ENCODE assay signal across 1 cellular context in genomic region chr16:90077757-90078593, GRCh38.
A peak's percentile ranks its signal among the peaks of the same experiment; 100 is the strongest.
TF ChIP-seq lines count a peak whose summit lies in the region.

No MANE protein-coding gene starts in this region.

TF ChIP-seq in K562, 482 proteins besides CTCF, POLR2A, EP300 and RAD21 (continued from another document and continues in another):
- TF ChIP-seq HINFP (tag; conservative IDR thresholded peaks at IDR 0.05; ENCODE audit: low read depth) (no peak), VEZF1 (CRISPR knock-in tag; IDR thresholded peaks at IDR 0.05) (no peak), SLC30A9 (CRISPR knock-in tag; IDR thresholded peaks at IDR 0.05) (no peak), NR4A1 (CRISPR knock-in tag; IDR thresholded peaks at IDR 0.05) (no peak), NR4A1 (tag; IDR thresholded peaks at IDR 0.05) (0 out of 2 replicates have a peak, but pooled peaks have one; percentile 27), STAT5A (IDR thresholded peaks at IDR 0.05; ENCODE audit: borderline replicate concordance, low read length) (no peak), HES1 (IDR thresholded peaks at IDR 0.05; ENCODE audit: low read depth) (no peak), ZNF589 (CRISPR knock-in tag; IDR thresholded peaks at IDR 0.05; ENCODE audit: low read depth) (no peak), ZNF282 (CRISPR knock-in tag; IDR thresholded peaks at IDR 0.05) (no peak), NFATC3 (IDR thresholded peaks at IDR 0.05) (no peak), NFRKB (IDR thresholded peaks at IDR 0.05; ENCODE audit: low read depth) (no peak), ARID4B (CRISPR knock-in tag; IDR thresholded peaks at IDR 0.05) (0 out of 2 replicates have a peak, but pooled peaks have one; percentile 47), MAX (CRISPR knock-in tag; IDR thresholded peaks at IDR 0.05) (0 out of 2 replicates have a peak, but pooled peaks have one; percentile 23), PHF8 (IDR thresholded peaks at IDR 0.05; ENCODE audit: borderline replicate concordance, low read length) (no peak), KDM5B (IDR thresholded peaks at IDR 0.05; ENCODE audit: insufficient replicate concordance, low read depth, low read length) (no peak), HDAC1 (IDR thresholded peaks at IDR 0.05) (no peak), CBX8 (IDR thresholded peaks at IDR 0.05; ENCODE audit: borderline replicate concordance, extremely low read depth, low read depth, low read length, poor library complexity, severe bottlenecking) (no peak), CHD7 (IDR thresholded peaks at IDR 0.05; ENCODE audit: low read depth, low read length) (no peak), JUND (IDR thresholded peaks at IDR 0.05; ENCODE audit: borderline replicate concordance, low read depth, low read length) (no peak), JUND (tag; IDR thresholded peaks at IDR 0.05; ENCODE audit: borderline replicate concordance, low read depth, low read length) (no peak), ZNF766 (CRISPR knock-in tag; conservative IDR thresholded peaks at IDR 0.05) (0 out of 2 replicates have a peak, but pooled peaks have one; percentile 26), CSDE1 (IDR thresholded peaks at IDR 0.05) (no peak), ZNF79 (CRISPR knock-in tag; IDR thresholded peaks at IDR 0.05; ENCODE audit: low read depth) (no peak), CEBPZ (IDR thresholded peaks at IDR 0.05; ENCODE audit: borderline replicate concordance, low read depth, low read length) (no peak), ZNF586 (CRISPR knock-in tag; conservative IDR thresholded peaks at IDR 0.05) (no peak), ZBTB43 (CRISPR knock-in tag; IDR thresholded peaks at IDR 0.05) (no peak), CREB3L1 (IDR thresholded peaks at IDR 0.05; ENCODE audit: borderline replicate concordance, low read depth) (peak; percentile 20; the same call in 1 of the 2 replicates)
